ENCODE assay signal across 8 cellular contexts in genomic region chr12:51678086-51678724, GRCh38.
A peak's percentile ranks its signal among the peaks of the same experiment; 100 is the strongest.
DNase-seq lines count a peak whose midpoint lies in the region; ATAC-seq and TF ChIP-seq lines count a peak whose summit lies in the region.

No MANE protein-coding gene starts in this region.

- peak; percentile 90 for TF ChIP-seq CTCF in Loucy (conservative IDR thresholded peaks at IDR 0.05; ENCODE audit: low read length)

- no peaks in the 10 kb centered on the region for H3K79me2 ChIP-seq in Loucy (ENCODE audit: insufficient read depth, low read length)

- H3K4me1 ChIP-seq in Loucy (ENCODE audit: insufficient read depth, low read length, poor library complexity, severe bottlenecking), result peaks cover 11% of the 10 kb centered on the region
- H3K4me1 ChIP-seq in endocrine pancreas (ENCODE audit: control insufficient read depth, insufficient read depth, low read length), result peaks cover 9% of the 10 kb centered on the region

- no peaks in the 10 kb centered on the region for H3K9me2 ChIP-seq in Loucy (replicated peaks; ENCODE audit: low read depth, low read length)

- H3K9me3 ChIP-seq in Loucy (ENCODE audit: insufficient read depth, low read depth, low read length) (no peaks in the 10 kb centered on the region), endocrine pancreas (ENCODE audit: control insufficient read depth, low read length) (no peaks in the 10 kb centered on the region)

- no peaks in the 10 kb centered on the region for H3F3A ChIP-seq in Loucy (ENCODE audit: low read depth)

- H3K27me3 ChIP-seq in Loucy (ENCODE audit: insufficient read depth, low read length, poor library complexity, severe bottlenecking) (no peaks in the 10 kb centered on the region), endocrine pancreas (ENCODE audit: control insufficient read depth, insufficient read depth, low read length) (no peaks in the 10 kb centered on the region)

- ATAC-seq in GM18909 (IDR thresholded peaks at IDR 0.05; ENCODE audit: poor library complexity, unreplicated experiment), result no peak

- no peak overlapping the region for H3K4me2 ChIP-seq in Loucy (ENCODE audit: low read depth, low read length, poor library complexity, severe bottlenecking)

- H3K4me3 ChIP-seq in Loucy (ENCODE audit: low read length, poor library complexity, severe bottlenecking), result no peak overlapping the region
- H3K4me3 ChIP-seq in endocrine pancreas (ENCODE audit: control insufficient read depth, insufficient read depth, low read length), result peak overlapping the region; percentile 24

- H4K20me1 ChIP-seq in Loucy (ENCODE audit: insufficient read depth, low read length, poor library complexity, severe bottlenecking), result no peaks in the 10 kb centered on the region

- H3K36me3 ChIP-seq in Loucy (ENCODE audit: insufficient read depth, low read length), result no peaks in the 10 kb centered on the region
- no peaks in the 10 kb centered on the region for H3K36me3 ChIP-seq in endocrine pancreas (ENCODE audit: control insufficient read depth, insufficient read depth, low read length)

- no peak overlapping the region for H2AFZ ChIP-seq in Loucy (ENCODE audit: low read length)

- no peak overlapping the region for H3K9ac ChIP-seq in Loucy (ENCODE audit: low read depth, low read length, poor library complexity, severe bottlenecking)
- H3K9ac ChIP-seq in endocrine pancreas (ENCODE audit: control insufficient read depth, insufficient read depth, low read length), result no peak overlapping the region

- DNase-seq in SIG-M5 treated with dmso at 0.1 percent for 504 hours (lab: John Stamatoyannopoulos, UW; ENCODE audit: unreplicated experiment) (peak; percentile 74), SIG-M5 (lab: John Stamatoyannopoulos, UW) (no peak), SK-N-DZ (ENCODE audit: low spot score) (peak; percentile 72), midbrain (lab: John Stamatoyannopoulos, UW) (peak; percentile 24), amniotic stem cell (lab: John Stamatoyannopoulos, UW) (no peak)

Comparison
In these comparisons a context has a peak if more than half of its experiments do, and no peak if none do; other contexts are left out.
1. DNase-seq: peak in SIG-M5 treated with dmso at 0.1 percent for 504 hours (single experiment), SK-N-DZ (single experiment) and midbrain (single experiment); none in SIG-M5 (single experiment) and amniotic stem cell (single experiment).